Comparison of ENCODE assay signal across 1 cellular context in the genomic region with DNA sequence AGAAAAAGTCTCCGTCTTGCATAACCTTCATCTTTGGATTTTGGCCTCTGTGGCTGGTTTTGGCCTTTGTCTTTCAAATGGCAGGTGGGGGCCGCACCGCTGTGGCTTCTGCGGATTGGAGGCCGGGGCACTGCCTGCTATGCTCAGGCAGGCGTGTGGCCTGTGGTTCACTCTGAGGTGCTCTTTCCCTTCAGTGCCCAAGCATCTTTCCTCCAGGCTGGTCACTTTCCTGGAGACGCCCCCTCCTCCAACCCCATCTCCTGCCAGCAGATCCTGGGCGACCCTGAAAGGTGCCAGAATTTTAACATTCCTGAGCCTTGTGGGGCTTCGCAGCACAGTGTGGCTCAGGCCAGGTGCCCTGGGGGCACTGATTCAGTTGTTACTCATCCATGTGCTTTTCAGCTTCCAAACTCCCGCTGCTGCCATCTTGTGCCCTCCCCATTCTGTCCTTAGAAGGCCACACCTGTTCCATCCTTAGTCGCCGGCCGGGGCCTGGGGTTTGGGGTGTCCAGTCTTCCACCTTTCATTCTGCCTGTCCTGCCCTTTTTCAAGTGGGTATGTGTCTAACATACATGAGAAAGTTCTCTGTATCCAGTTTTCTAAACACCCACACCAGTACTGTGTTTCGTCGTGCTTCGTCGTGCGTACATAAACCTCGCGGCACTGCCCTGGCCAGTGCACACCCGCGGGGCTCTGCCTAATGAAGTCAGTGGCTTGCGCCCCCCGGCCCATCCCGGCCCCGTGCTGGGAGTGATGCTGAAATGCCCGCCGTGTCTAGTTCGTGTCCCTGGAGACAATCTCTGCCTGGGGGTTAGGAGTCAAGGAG.
TF ChIP-seq lines count a peak whose summit lies in the region.

No MANE protein-coding gene starts in this region.

TF ChIP-seq in liver, 16 proteins besides CTCF, POLR2A, EP300 and RAD21 (continued from another document):
- TF ChIP-seq, protein P1, sequence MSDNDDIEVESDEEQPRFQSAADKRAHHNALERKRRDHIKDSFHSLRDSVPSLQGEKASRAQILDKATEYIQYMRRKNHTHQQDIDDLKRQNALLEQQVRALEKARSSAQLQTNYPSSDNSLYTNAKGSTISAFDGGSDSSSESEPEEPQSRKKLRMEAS (IDR thresholded peaks at IDR 0.05): no peak
- TF ChIP-seq HNF4G (IDR thresholded peaks at IDR 0.05): peak; percentile 49
